In genomic region chr7:80312139-80312661, GRCh38 we compare ENCODE assay signal across 8 cellular contexts.
DNase-seq lines count a peak whose midpoint lies in the region; ATAC-seq and TF ChIP-seq lines count a peak whose summit lies in the region.

No MANE protein-coding gene starts in this region.

- in situ Hi-C loops in astrocyte of the spinal cord (cut with HindIII; ENCODE audit: low sequenced_read_pairs) = no loop called here

- no peaks in the 10 kb centered on the region for H3K27me3 ChIP-seq in left lung

- intact Hi-C loops in left lung (cut with DNase I) = no loop called here

- ATAC-seq in left lung (peak; percentile 86), GM21367 (IDR thresholded peaks at IDR 0.05; ENCODE audit: unreplicated experiment) (no peak), HG02571 (IDR thresholded peaks at IDR 0.05; ENCODE audit: unreplicated experiment) (no peak), GM18858 (IDR thresholded peaks at IDR 0.05; ENCODE audit: unreplicated experiment) (no peak)

- H3K36me3 ChIP-seq in left lung = no peaks in the 10 kb centered on the region

- DNase-seq in AG09319 (ENCODE audit: extremely low read depth, low read depth) (peak; percentile 31), HT1080 (ENCODE audit: low read depth) (peak; percentile 82), astrocyte of the spinal cord (ENCODE audit: low read depth, low spot score) (peak; percentile 93), left lung (no peak)
- DNase-seq in activated CD8-positive, alpha-beta memory T cell treated with anti-CD3 and anti-CD28 coated beads, Interleukin-2, amount 50 U/mL, for 4 hours = no peak

- H3K9me3 ChIP-seq in left lung = no peaks in the 10 kb centered on the region

- H3K4me1 ChIP-seq in left lung = no peaks in the 10 kb centered on the region

- H3K4me3 ChIP-seq in astrocyte of the spinal cord (ENCODE audit: low read depth, low read length) = no peak overlapping the region
- H3K4me3 ChIP-seq in left lung = no peak overlapping the region

- TF ChIP-seq CTCF in AG09319 (IDR thresholded peaks at IDR 0.05; ENCODE audit: low read depth, low read length) (no peak), astrocyte of the spinal cord (IDR thresholded peaks at IDR 0.05; ENCODE audit: low read depth, low read length) (no peak), left lung (IDR thresholded peaks at IDR 0.05) (no peak)

- H3K27ac ChIP-seq in left lung = peak overlapping the region in 1 of 2 donors; percentile 10

Comparison
In these comparisons a context has a peak if more than half of its experiments do, and no peak if none do; other contexts are left out.
1. DNase-seq: peak in AG09319 (single experiment), HT1080 (single experiment) and astrocyte of the spinal cord (single experiment); none in left lung (0 of 2) and activated CD8-positive, alpha-beta memory T cell treated with anti-CD3 and anti-CD28 coated beads, Interleukin-2, amount 50 U/mL, for 4 hours (single experiment).